In the genomic region with DNA sequence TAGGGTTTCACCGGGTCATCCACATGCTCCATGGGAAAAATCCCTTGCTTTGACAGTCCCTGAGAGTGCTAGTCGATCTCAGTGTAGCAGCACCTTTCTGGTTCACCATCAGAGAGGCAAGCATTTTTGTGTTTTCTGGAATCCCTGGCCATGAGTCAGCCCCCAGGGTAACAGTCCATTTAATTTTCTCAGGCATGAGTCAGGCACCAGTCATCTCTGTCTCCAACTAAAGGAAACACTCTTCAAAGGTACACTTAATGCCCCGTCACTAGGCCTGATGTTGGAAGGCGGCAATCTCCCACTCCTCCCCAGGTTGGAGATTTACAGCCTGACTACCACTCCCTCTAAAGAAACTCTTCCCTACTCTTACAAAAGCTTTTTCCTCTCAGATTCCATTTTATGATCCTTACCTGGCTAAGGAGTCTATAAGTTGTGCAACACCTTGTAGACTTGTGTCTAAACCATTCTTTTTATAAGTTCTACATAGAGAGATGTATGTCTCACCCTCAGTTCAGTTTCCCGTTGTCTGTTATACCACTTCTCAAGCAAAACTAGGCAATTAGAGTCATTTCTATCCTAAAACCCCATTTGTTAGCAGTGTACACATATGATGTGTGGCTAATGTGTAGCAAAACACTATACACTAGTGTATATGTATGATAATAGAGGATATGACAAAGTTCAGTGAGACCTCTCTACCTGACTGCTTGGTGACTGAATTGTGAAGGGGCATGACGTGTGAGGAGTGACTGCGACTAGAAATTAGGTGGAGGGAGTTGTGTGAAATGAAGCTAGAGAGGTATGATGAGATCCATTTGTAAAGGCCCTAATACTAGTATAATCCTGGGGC, we compare ENCODE assay signal across 1 cellular context.
A peak's percentile ranks its signal among the peaks of the same experiment; 100 is the strongest.
TF ChIP-seq lines count a peak whose summit lies in the region.

No MANE protein-coding gene starts in this region.

TF ChIP-seq in endothelial cell of umbilical vein, 7 proteins besides CTCF, POLR2A, EP300 and RAD21:
- TF ChIP-seq POLR2AphosphoS5 (IDR thresholded peaks at IDR 0.05; ENCODE audit: insufficient read depth, low read depth, low read length) (peak; percentile 26), EZH2 (IDR thresholded peaks at IDR 0.05; ENCODE audit: borderline replicate concordance, low read depth, low read length, severe bottlenecking) (no peak), FOS (IDR thresholded peaks at IDR 0.05; ENCODE audit: borderline replicate concordance, insufficient read depth, low read length) (peak; percentile 95), GATA2 (IDR thresholded peaks at IDR 0.05; ENCODE audit: insufficient read depth, insufficient read length, low read depth, low read length) (no peak), JUN (IDR thresholded peaks at IDR 0.05; ENCODE audit: borderline replicate concordance, insufficient read depth, insufficient read length, low read depth) (peak; percentile 50)
